In the genomic region with DNA sequence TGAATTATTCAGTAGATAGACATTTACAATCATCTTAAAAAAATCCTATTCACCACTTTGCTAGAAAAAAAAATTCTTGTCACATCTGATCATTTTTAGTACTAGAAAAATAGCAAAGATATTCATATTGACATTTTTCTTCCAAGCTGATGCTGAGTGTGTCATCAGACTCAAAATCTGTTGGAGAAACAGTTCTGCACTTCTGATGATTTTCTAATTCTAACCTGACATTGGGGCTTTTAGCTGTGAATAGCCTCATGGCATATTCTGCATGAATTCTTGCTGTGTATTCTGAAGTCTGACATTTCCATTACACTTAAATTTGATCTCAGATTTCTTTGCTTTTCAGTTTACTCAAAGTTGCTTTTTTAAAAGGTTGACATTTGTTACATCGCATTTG, we compare ENCODE assay signal across 9 cellular contexts.
"Had no signal": no experiment of that assay in that cellular context is flagged by ENCODE, and none has a peak within 500 bp of the region (broad histone marks: within the 10 kb centered on the region; RNA-seq: fewer than 3 reads in every experiment).

No MANE protein-coding gene starts in this region.

- ATAC-seq: GM23338, HepG2 had no signal

- H3K27ac Mint-ChIP-seq: GM23338, H9, IgD-negative memory B cell had no signal

- H3K4me3 Mint-ChIP-seq: GM23338, H9, IgD-negative memory B cell had no signal

- DNase-seq: H9, HCEC 1CT, KBM-7 had no signal

- H3K4me1 Mint-ChIP-seq: GM23338, H9, IgD-negative memory B cell had no signal

- H3K4me3 ChIP-seq: GM23338 had no signal

- H3K4me2 ChIP-seq: GM23338 had no signal

- FAIRE-seq: H1, H54, HepG2 had no signal

- H3K27me3 Mint-ChIP-seq: IgD-negative memory B cell had no signal

- H3K27ac ChIP-seq: HL-60 had no signal
